ENCODE assay signal across 8 cellular contexts in genomic region chr15:44584162-44584749, GRCh38. TPM values are rescaled to one million over a fixed set of nuclear protein-coding genes. Genes with fewer than 3 reads are reported as not detected.
DNase-seq lines count a peak whose midpoint lies in the region; ATAC-seq and TF ChIP-seq lines count a peak whose summit lies in the region.

No MANE protein-coding gene starts in this region.

- H3K36me3 ChIP-seq in kidney epithelial cell (ENCODE audit: control insufficient read depth, insufficient read depth, low read length): peaks cover 2% of the 10 kb centered on the region

- H3K27ac ChIP-seq in RWPE1: 0 out of 2 replicates have a peak overlapping the region, but pooled peaks have one; percentile 6

- H3K4me3 ChIP-seq in GM12865 (ENCODE audit: low read depth, low read length) (no peak overlapping the region), kidney epithelial cell (ENCODE audit: low read depth, low read length) (no peak overlapping the region)

- POLR2A ChIA-PET in RWPE1 (lab: Yijun Ruan, JAX; ENCODE audit: low non-redundant PET): no interaction called here
- POLR2A ChIA-PET in activated naive CD8-positive, alpha-beta T cell treated with anti-CD3 and anti-CD28 coated beads, Interleukin-2, amount 10 ng/mL, durations not matched to agents 7 days and 5 days (lab: Charles Lee): interaction anchor here (0.7 to 0.9 kb wide), 2 partner anchors 12 to 79 kb away, joined by 3 to 4 read pairs; partner anchors contain the start of gene SPG11

- TF ChIP-seq CTCF in GM12865 (IDR thresholded peaks at IDR 0.05; ENCODE audit: insufficient read depth, low read depth, low read length, missing control alignments) (peak; percentile 60), RWPE1 (conservative IDR thresholded peaks at IDR 0.05; ENCODE audit: low read depth) (peak; percentile 73), kidney epithelial cell (IDR thresholded peaks at IDR 0.05; ENCODE audit: insufficient read depth, low read length, poor library complexity, severe bottlenecking) (peak; percentile 41)

- ATAC-seq in activated naive CD8-positive, alpha-beta T cell treated with anti-CD3 and anti-CD28 coated beads, Interleukin-2, amount 10 ng/mL, durations not matched to agents 7 days and 5 days (ENCODE audit: low read depth): peak; percentile 80

- H3K36me3 Mint-ChIP-seq in activated naive CD8-positive, alpha-beta T cell treated with anti-CD3 and anti-CD28 coated beads, Interleukin-2, amount 10 ng/mL, durations not matched to agents 7 days and 5 days: peaks cover 25% of the 10 kb centered on the region

- H3K27me3 ChIP-seq in kidney epithelial cell (ENCODE audit: control insufficient read depth, insufficient read depth, low read length): no peaks in the 10 kb centered on the region

- H3K27me3 Mint-ChIP-seq in activated naive CD8-positive, alpha-beta T cell treated with anti-CD3 and anti-CD28 coated beads, Interleukin-2, amount 10 ng/mL, durations not matched to agents 7 days and 5 days: no peaks in the 10 kb centered on the region

- CTCF ChIA-PET in RWPE1 (lab: Yijun Ruan, JAX): interaction anchor here (0.6 kb wide), 4 partner anchors 21 to 368 kb away, joined by 3 to 9 read pairs (median 3); no protein-coding TSS in a partner anchor

- no peak overlapping the region for H3K27ac Mint-ChIP-seq in activated naive CD8-positive, alpha-beta T cell treated with anti-CD3 and anti-CD28 coated beads, Interleukin-2, amount 10 ng/mL, durations not matched to agents 7 days and 5 days

- DNase-seq in A172 (ENCODE audit: low spot score) (peak; percentile 38), GM12865 (ENCODE audit: low read depth) (peak; percentile 62), RWPE1 (ENCODE audit: low spot score) (no peak), kidney epithelial cell (ENCODE audit: low read depth) (no peak), retina (no peak), amniotic stem cell (lab: John Stamatoyannopoulos, UW) (no peak)
- DNase-seq in activated naive CD8-positive, alpha-beta T cell treated with anti-CD3 and anti-CD28 coated beads, Interleukin-2, amount 10 ng/mL, durations not matched to agents 7 days and 5 days: peak; percentile 57
- DNase-seq in stimulated activated CD8-positive, alpha-beta memory T cell treated with anti-CD3 and anti-CD28 coated beads, Interleukin-7, amount 100 ng/mL, for 24 hours (ENCODE audit: low read depth): peak; percentile 25

- no peaks in the 10 kb centered on the region for H3K9me3 Mint-ChIP-seq in activated naive CD8-positive, alpha-beta T cell treated with anti-CD3 and anti-CD28 coated beads, Interleukin-2, amount 10 ng/mL, durations not matched to agents 7 days and 5 days

- H3K4me1 Mint-ChIP-seq in activated naive CD8-positive, alpha-beta T cell treated with anti-CD3 and anti-CD28 coated beads, Interleukin-2, amount 10 ng/mL, durations not matched to agents 7 days and 5 days: peaks cover 3% of the 10 kb centered on the region

- H3K4me3 Mint-ChIP-seq in activated naive CD8-positive, alpha-beta T cell treated with anti-CD3 and anti-CD28 coated beads, Interleukin-2, amount 10 ng/mL, durations not matched to agents 7 days and 5 days: no peak overlapping the region

RNA-seq across cellular contexts. Expression of gene EIF3J, which starts 47.3 kb away (rescaled TPM):
- 43.4 and 54.1 TPM in 2 replicates for total RNA-seq in A172 (2014; rRNA removed; shearing (Covaris generic))
- 10 to 100 TPM; 63.6 to 69.0 TPM for total RNA-seq in activated naive CD8-positive, alpha-beta T cell treated with anti-CD3 and anti-CD28 coated beads, Interleukin-2, amount 10 ng/mL, durations not matched to agents 7 days and 5 days
- 47.7 and 52.3 TPM in 2 replicates for total RNA-seq in kidney epithelial cell

Comparison
In these comparisons a context has a peak if more than half of its experiments do, and no peak if none do; other contexts are left out.
1. DNase-seq: peak in A172 (single experiment), GM12865 (single experiment), activated naive CD8-positive, alpha-beta T cell treated with anti-CD3 and anti-CD28 coated beads, Interleukin-2, amount 10 ng/mL, durations not matched to agents 7 days and 5 days (single experiment) and stimulated activated CD8-positive, alpha-beta memory T cell treated with anti-CD3 and anti-CD28 coated beads, Interleukin-7, amount 100 ng/mL, for 24 hours (single experiment); none in RWPE1 (single experiment), kidney epithelial cell (single experiment), retina (single experiment) and amniotic stem cell (single experiment).
2. Peak in every context shown above with its lines, with median percentiles within 50 percentile points of each other: CTCF ChIP-seq.